ENCODE assay signal across 8 cellular contexts in the genomic region with DNA sequence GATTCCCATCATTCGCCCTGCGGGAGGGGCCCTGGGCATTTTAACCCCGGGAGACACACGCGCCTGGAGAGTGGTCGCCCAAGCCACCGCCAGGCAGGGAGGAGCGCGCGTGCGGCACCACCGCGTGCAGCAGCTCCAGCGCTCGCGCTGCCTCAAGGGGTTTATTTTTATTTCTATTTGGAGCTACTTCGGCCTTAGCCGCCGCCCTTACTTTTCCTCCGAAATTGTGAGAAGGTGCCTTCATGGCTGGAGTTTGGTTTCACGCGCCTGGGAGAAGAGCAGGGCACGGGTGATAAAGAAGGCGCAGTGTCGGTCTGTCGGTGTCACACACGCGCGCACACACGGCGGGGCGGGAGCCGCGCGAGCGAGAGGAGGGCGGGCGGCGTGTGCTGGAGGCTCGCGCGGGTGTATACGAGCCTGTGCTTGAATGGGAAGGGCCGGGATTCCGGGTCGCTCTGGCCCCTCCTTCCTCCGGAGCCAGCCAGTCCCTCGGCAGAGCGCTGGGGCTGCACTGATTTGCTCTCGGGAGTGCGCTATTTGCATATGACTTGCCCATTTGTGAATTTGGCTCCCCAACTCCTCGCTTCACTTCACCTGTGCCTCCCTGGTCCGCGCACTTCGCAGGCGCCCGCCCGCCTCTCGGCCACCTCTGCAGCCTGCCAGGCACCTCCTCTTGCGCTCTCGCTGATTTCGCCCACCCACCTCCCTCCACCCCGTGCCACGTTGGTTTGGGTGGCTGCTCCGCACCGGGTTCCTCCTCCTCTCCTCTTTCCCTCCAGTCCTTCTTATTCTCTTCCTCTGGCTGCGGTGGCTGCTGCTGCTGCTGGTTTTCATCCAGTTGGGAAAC.
DNase-seq lines count a peak whose midpoint lies in the region; ATAC-seq and TF ChIP-seq lines count a peak whose summit lies in the region.

No MANE protein-coding gene starts in this region.

- DNase-seq in Daoy (ENCODE audit: low read depth): peak; percentile 69
- DNase-seq in SK-N-SH: peak; percentile 82
- peak; percentile 59 for DNase-seq in fibroblast of the aortic adventitia (ENCODE audit: low read depth)
- DNase-seq in naive thymus-derived CD4-positive, alpha-beta T cell: no peak

- no peak for TF ChIP-seq EP300 in Ishikawa (IDR thresholded peaks at IDR 0.05; ENCODE audit: borderline replicate concordance)
- TF ChIP-seq EP300 in SK-N-SH (IDR thresholded peaks at IDR 0.05; ENCODE audit: borderline replicate concordance in 1 of 2, low read depth in 1 of 2, low read length in 1 of 2): no peak

- H3F3A ChIP-seq in SK-N-SH (replicated peaks; ENCODE audit: insufficient read depth): no peaks in the 10 kb centered on the region

- peaks cover 50 to 66% (median 54%) of the 10 kb centered on the region in 5 donors for H3K27me3 Mint-ChIP-seq in naive thymus-derived CD4-positive, alpha-beta T cell

- no peaks in the 10 kb centered on the region for H3K27me3 ChIP-seq in SK-N-SH (ENCODE audit: insufficient read depth)
- no peaks in the 10 kb centered on the region for H3K27me3 ChIP-seq in muscle layer of duodenum (ENCODE audit: low read depth, low read length)
- peaks cover 0 to 4% of the 10 kb centered on the region in 2 donors for H3K27me3 ChIP-seq in naive thymus-derived CD4-positive, alpha-beta T cell (ENCODE audit: control insufficient read depth in 2 of 2, insufficient read depth in 2 of 2, low read length in 2 of 2)

- H3K9me3 ChIP-seq in SK-N-SH (no peaks in the 10 kb centered on the region), muscle layer of duodenum (ENCODE audit: control insufficient read depth in 1 of 2, low read length in 2 of 2) (no peaks in the 10 kb centered on the region)
- H3K9me3 ChIP-seq in naive thymus-derived CD4-positive, alpha-beta T cell (ENCODE audit: control insufficient read depth in 2 of 3, low read length in 3 of 3): no peaks in the 10 kb centered on the region

- TF ChIP-seq CTCF in SK-N-SH (IDR thresholded peaks at IDR 0.05) (no peak), fibroblast of the aortic adventitia (IDR thresholded peaks at IDR 0.05; ENCODE audit: insufficient read depth, low read length) (no peak)

- no peaks in the 10 kb centered on the region for H3K36me3 ChIP-seq in SK-N-SH (replicated peaks in 1 of 2; ENCODE audit: control insufficient read depth in 1 of 2, insufficient read depth in 2 of 2, low read length in 1 of 2)
- no peaks in the 10 kb centered on the region for H3K36me3 ChIP-seq in muscle layer of duodenum (ENCODE audit: control insufficient read depth in 1 of 2, insufficient read depth in 2 of 2, low read length in 2 of 2)
- H3K36me3 ChIP-seq in naive thymus-derived CD4-positive, alpha-beta T cell (ENCODE audit: control insufficient read depth in 2 of 3, insufficient read depth in 3 of 3, low read length in 3 of 3): no peaks in the 10 kb centered on the region

- H3K4me3 ChIP-seq in SK-N-SH (ENCODE audit: low read depth in 2 of 2, low read length in 1 of 2): peak overlapping the region; percentile 63 to 75
- peak overlapping the region; percentile 58 for H3K4me3 ChIP-seq in fibroblast of the aortic adventitia (ENCODE audit: low read depth, low read length)
- peak overlapping the region; percentile 69 to 81 for H3K4me3 ChIP-seq in muscle layer of duodenum (ENCODE audit: low read depth in 1 of 2, low read length in 2 of 2)
- H3K4me3 ChIP-seq in naive thymus-derived CD4-positive, alpha-beta T cell (ENCODE audit: low read length): no peak overlapping the region

- peaks cover 0 to 8% (median 0%) of the 10 kb centered on the region in 5 donors for H3K36me3 Mint-ChIP-seq in naive thymus-derived CD4-positive, alpha-beta T cell

- H3K4me2 ChIP-seq in SK-N-SH: peak overlapping the region; percentile 95

- no peak overlapping the region for H3K4me3 Mint-ChIP-seq in naive thymus-derived CD4-positive, alpha-beta T cell

- TF ChIP-seq RAD21 in Ishikawa (IDR thresholded peaks at IDR 0.05; ENCODE audit: low read depth) (no peak), SK-N-SH (IDR thresholded peaks at IDR 0.05; ENCODE audit: low read length) (no peak)

- H3K9me3 Mint-ChIP-seq in naive thymus-derived CD4-positive, alpha-beta T cell: peaks cover 0 to 22% (median 6%) of the 10 kb centered on the region in 11 donors

- no peaks in the 10 kb centered on the region for H4K20me1 ChIP-seq in SK-N-SH (ENCODE audit: insufficient read depth)

- no peaks in the 10 kb centered on the region for H3K9me2 ChIP-seq in SK-N-SH

- peak overlapping the region; percentile 55; the same call in 1 of the 2 replicates for H3K9ac ChIP-seq in SK-N-SH

- H2AFZ ChIP-seq in SK-N-SH (ENCODE audit: low read depth): peak overlapping the region; percentile 94

- no peak overlapping the region for H3K27ac Mint-ChIP-seq in naive thymus-derived CD4-positive, alpha-beta T cell

- POLR2A ChIA-PET in SK-N-SH (lab: Yijun Ruan, JAX): no interaction called here
- POLR2A ChIA-PET in naive thymus-derived CD4-positive, alpha-beta T cell (lab: Charles Lee): no interaction called here

- CTCF ChIA-PET in SK-N-SH (lab: Yijun Ruan, JAX): no interaction called here
- CTCF ChIA-PET in naive thymus-derived CD4-positive, alpha-beta T cell (lab: Charles Lee): no interaction called here

- ATAC-seq in GM21528 (IDR thresholded peaks at IDR 0.05; ENCODE audit: low FRiP score, unreplicated experiment) (no peak), HG03457 (IDR thresholded peaks at IDR 0.05; ENCODE audit: unreplicated experiment) (no peak)
- ATAC-seq in naive thymus-derived CD4-positive, alpha-beta T cell: no peak

- no peaks in the 10 kb centered on the region for H3K79me2 ChIP-seq in SK-N-SH (ENCODE audit: insufficient read depth)

- WGBS in SK-N-SH (ENCODE audit: low lambda C conversion rate): 2% methylated on average over 35 of the region's 67 CpGs

- intact Hi-C loops in naive thymus-derived CD4-positive, alpha-beta T cell (cut with micrococcal nuclease): no loop called here

- H3K4me1 ChIP-seq in SK-N-SH (ENCODE audit: control insufficient read depth in 1 of 2, insufficient read depth in 2 of 2, low read depth in 1 of 2, low read length in 1 of 2) (peaks cover 0 to 11% of the 10 kb centered on the region in 2 experiments; a peak in 1 of 4 replicates), muscle layer of duodenum (ENCODE audit: control insufficient read depth in 1 of 2, insufficient read depth in 2 of 2, low read length in 2 of 2) (peaks cover 0 to 7% of the 10 kb centered on the region in 2 donors)
- no peaks in the 10 kb centered on the region for H3K4me1 ChIP-seq in naive thymus-derived CD4-positive, alpha-beta T cell (ENCODE audit: control insufficient read depth in 2 of 2, insufficient read depth in 2 of 2, low read length in 2 of 2)

- peaks cover 0 to 12% (median 2%) of the 10 kb centered on the region in 7 donors for H3K4me1 Mint-ChIP-seq in naive thymus-derived CD4-positive, alpha-beta T cell

- H3K27ac ChIP-seq in SK-N-SH (ENCODE audit: low read depth in 2 of 2, low read length in 1 of 2): no peak overlapping the region
- H3K27ac ChIP-seq in muscle layer of duodenum (ENCODE audit: low read length): no peak overlapping the region
- H3K27ac ChIP-seq in naive thymus-derived CD4-positive, alpha-beta T cell (ENCODE audit: low read depth, low read length): no peak overlapping the region

TF ChIP-seq in Ishikawa, 13 proteins besides CTCF, POLR2A, EP300 and RAD21:
- no peak for TF ChIP-seq FOXM1 (IDR thresholded peaks at IDR 0.05; ENCODE audit: borderline replicate concordance, low read depth)
- TF ChIP-seq, protein P1, sequence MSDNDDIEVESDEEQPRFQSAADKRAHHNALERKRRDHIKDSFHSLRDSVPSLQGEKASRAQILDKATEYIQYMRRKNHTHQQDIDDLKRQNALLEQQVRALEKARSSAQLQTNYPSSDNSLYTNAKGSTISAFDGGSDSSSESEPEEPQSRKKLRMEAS (IDR thresholded peaks at IDR 0.05): peak; percentile 45; the same call in 1 of the 2 replicates
- TF ChIP-seq NFIC (IDR thresholded peaks at IDR 0.05): no peak

TF ChIP-seq in SK-N-SH, 30 proteins besides CTCF, POLR2A, EP300 and RAD21:
- no peak for TF ChIP-seq TEAD4 (IDR thresholded peaks at IDR 0.05; ENCODE audit: borderline replicate concordance, insufficient read depth)
- 0 out of 2 replicates have a peak, but pooled peaks have one; percentile 15 for TF ChIP-seq SIN3A (IDR thresholded peaks at IDR 0.05; ENCODE audit: borderline replicate concordance, low read depth, low read length)
- 0 out of 2 replicates have a peak, but pooled peaks have one; percentile 2 for TF ChIP-seq SMC3 (IDR thresholded peaks at IDR 0.05; ENCODE audit: low read depth, low read length)
- no peak for TF ChIP-seq TCF12 (IDR thresholded peaks at IDR 0.05)
- TF ChIP-seq, protein P1 (IDR thresholded peaks at IDR 0.05; ENCODE audit: low read depth): peak; percentile 27
- no peak for TF ChIP-seq FOSL2 (IDR thresholded peaks at IDR 0.05; ENCODE audit: borderline replicate concordance, low read depth)
- TF ChIP-seq RXRA (IDR thresholded peaks at IDR 0.05; ENCODE audit: borderline replicate concordance, low read depth): no peak
- TF ChIP-seq, protein P2, sequence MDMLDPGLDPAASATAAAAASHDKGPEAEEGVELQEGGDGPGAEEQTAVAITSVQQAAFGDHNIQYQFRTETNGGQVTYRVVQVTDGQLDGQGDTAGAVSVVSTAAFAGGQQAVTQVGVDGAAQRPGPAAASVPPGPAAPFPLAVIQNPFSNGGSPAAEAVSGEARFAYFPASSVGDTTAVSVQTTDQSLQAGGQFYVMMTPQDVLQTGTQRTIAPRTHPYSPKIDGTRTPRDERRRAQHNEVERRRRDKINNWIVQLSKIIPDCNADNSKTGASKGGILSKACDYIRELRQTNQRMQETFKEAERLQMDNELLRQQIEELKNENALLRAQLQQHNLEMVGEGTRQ (IDR thresholded peaks at IDR 0.05; ENCODE audit: borderline replicate concordance, low read depth, low read length): no peak
- TF ChIP-seq NFIC (IDR thresholded peaks at IDR 0.05; ENCODE audit: borderline replicate concordance): no peak
- no peak for TF ChIP-seq GABPA (IDR thresholded peaks at IDR 0.05; ENCODE audit: low read depth)
- no peak for TF ChIP-seq FOXM1 (IDR thresholded peaks at IDR 0.05; ENCODE audit: low read depth)
- TF ChIP-seq ELF1 (IDR thresholded peaks at IDR 0.05): no peak
- TF ChIP-seq EZH2phosphoT487 (IDR thresholded peaks at IDR 0.05; ENCODE audit: borderline replicate concordance, low read depth): no peak
- TF ChIP-seq JUND (IDR thresholded peaks at IDR 0.05): no peak
- 0 out of 2 replicates have a peak, but pooled peaks have one; percentile 19 for TF ChIP-seq MXI1 (IDR thresholded peaks at IDR 0.05; ENCODE audit: low read depth, low read length)
TF ChIP-seq in SK-N-SH: peak in this region for 4.

Comparison
In these comparisons a context has a peak if more than half of its experiments do, and no peak if none do; other contexts are left out.
1. DNase-seq: peak in Daoy (single experiment), SK-N-SH (single experiment) and fibroblast of the aortic adventitia (single experiment); none in naive thymus-derived CD4-positive, alpha-beta T cell (0 of 9).